In the genomic region with DNA sequence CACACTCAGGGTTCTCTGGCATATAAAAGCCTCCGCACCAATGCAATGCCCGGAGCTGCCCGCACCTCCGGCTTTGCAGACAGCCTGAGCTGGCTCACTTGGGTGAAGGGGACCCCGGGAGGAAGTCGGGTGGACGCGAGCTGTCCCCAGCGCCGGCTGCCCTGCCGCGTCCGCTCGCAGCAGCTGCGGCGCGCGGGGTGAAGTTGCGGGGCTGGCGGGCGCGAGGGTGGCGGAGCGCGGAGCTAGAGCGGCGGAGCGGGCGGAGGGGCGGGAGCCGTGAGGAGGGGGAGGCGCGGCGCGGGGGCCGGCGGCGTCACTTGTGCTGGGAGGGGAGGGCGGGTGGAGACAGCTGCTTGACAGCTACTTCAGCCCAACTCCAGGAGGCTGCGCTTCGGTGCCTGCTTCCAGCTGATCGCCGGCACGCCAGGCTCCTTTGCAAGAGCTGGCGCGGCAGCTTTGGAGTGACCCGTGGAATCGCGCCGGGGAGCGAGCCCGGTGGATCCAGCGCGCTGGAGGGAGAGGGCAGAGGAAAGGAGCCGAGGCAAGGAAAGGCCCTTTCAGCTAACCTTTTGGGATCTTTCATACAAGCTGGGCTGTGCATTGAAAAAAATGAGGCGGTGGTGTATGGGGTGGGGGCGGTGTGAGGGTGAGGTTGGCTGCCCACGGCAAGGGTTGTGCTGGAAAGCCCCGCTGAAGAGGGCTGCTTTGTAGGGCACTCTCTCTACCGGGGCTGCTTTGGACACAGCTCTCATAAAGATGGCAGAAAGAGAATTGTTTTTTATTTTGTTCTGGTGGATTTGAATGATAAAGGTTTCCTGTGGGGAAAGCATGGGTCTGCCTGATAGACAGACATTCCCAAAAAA, we compare ENCODE assay signal across 8 cellular contexts. TPM values are rescaled to one million over a fixed set of nuclear protein-coding genes. Genes with fewer than 3 reads are reported as not detected.
DNase-seq lines count a peak whose midpoint lies in the region; ATAC-seq and TF ChIP-seq lines count a peak whose summit lies in the region.

No MANE protein-coding gene starts in this region.

- H3K27me3 ChIP-seq in H7 (ENCODE audit: control insufficient read depth, insufficient read depth, low read length) (peaks cover 46% of the 10 kb centered on the region), thoracic aorta (replicated peaks; ENCODE audit: insufficient read depth) (no peaks in the 10 kb centered on the region)

- no peaks in the 10 kb centered on the region for H3K9me3 Mint-ChIP-seq in activated T-cell treated with anti-CD3 and anti-CD28 coated beads, Interleukin-2, amount 50 U/mL, for 4 hours

- TF ChIP-seq CTCF in thoracic aorta (IDR thresholded peaks at IDR 0.05), result no peak

- H3K9me3 ChIP-seq in thoracic aorta, result no peaks in the 10 kb centered on the region

- H3K4me1 Mint-ChIP-seq in activated T-cell treated with anti-CD3 and anti-CD28 coated beads, Interleukin-2, amount 50 U/mL, for 4 hours (ENCODE audit: low read depth), result peaks cover 95% of the 10 kb centered on the region

- no peaks in the 10 kb centered on the region for H3K27me3 Mint-ChIP-seq in activated T-cell treated with anti-CD3 and anti-CD28 coated beads, Interleukin-2, amount 50 U/mL, for 4 hours (ENCODE audit: low read depth)

- DNase-seq in CD1c-positive myeloid dendritic cell (ENCODE audit: extremely low spot score) (peak; percentile 62), H7 (peak; percentile 91), NCI-H510A (lab: John Stamatoyannopoulos, UW) (peak; percentile 61), fibroblast of gingiva (ENCODE audit: low read depth) (peak; percentile 40), myocyte (ENCODE audit: low read depth) (peak; percentile 87), thoracic aorta (ENCODE audit: low spot score) (no peak), GOT3 (lab: John Stamatoyannopoulos, UW) (no peak)
- DNase-seq in activated T-cell treated with anti-CD3 and anti-CD28 coated beads, Interleukin-2, amount 50 U/mL, for 4 hours, result peak; percentile 51

- peaks cover 4 to 29% of the 10 kb centered on the region in 2 donors for H3K4me1 ChIP-seq in thoracic aorta (ENCODE audit: control insufficient read depth in 1 of 2, low read depth in 2 of 2)

- H3K4me3 ChIP-seq in H7 (ENCODE audit: insufficient read depth, low read depth, low read length), result peak overlapping the region; percentile 57
- H3K4me3 ChIP-seq in thoracic aorta, result peak overlapping the region; percentile 76

- H3K36me3 ChIP-seq in H7 (replicated peaks; ENCODE audit: control insufficient read depth, insufficient read depth, low read length) (no peaks in the 10 kb centered on the region), thoracic aorta (no peaks in the 10 kb centered on the region)

- H3K4me3 Mint-ChIP-seq in activated T-cell treated with anti-CD3 and anti-CD28 coated beads, Interleukin-2, amount 50 U/mL, for 4 hours, result peak overlapping the region; percentile 85

- no peak overlapping the region for H3K27ac ChIP-seq in thoracic aorta

- H3K36me3 Mint-ChIP-seq in activated T-cell treated with anti-CD3 and anti-CD28 coated beads, Interleukin-2, amount 50 U/mL, for 4 hours (ENCODE audit: insufficient read depth), result peaks cover 9% of the 10 kb centered on the region

- peak; percentile 56 to 61 for ATAC-seq in activated T-cell treated with anti-CD3 and anti-CD28 coated beads, Interleukin-2, amount 50 U/mL, for 4 hours
- ATAC-seq in thoracic aorta (ENCODE audit: insufficient number of reproducible peaks, low FRiP score, low read depth), result peak; percentile 23

RNA-seq across cellular contexts. Expression of a gene that starts 24.7 kb away (rescaled TPM):
- 0.22 and 0.31 TPM in 2 replicates for total RNA-seq in H7 (2014; rRNA removed; shearing (Covaris generic))
- 10 to 100 TPM; 14.7 to 17.4 (median 16.8) TPM for total RNA-seq in activated T-cell treated with anti-CD3 and anti-CD28 coated beads, Interleukin-2, amount 50 U/mL, for 4 hours
- total RNA-seq in myocyte (28.6 and 50.0 TPM in 2 replicates), thoracic aorta (1 to 10 TPM; 6.0 to 9.9 TPM)
- polyA plus RNA-seq in myocyte (2012), result 12.2 TPM

Comparison
In these comparisons a context has a peak if more than half of its experiments do, and no peak if none do; other contexts are left out.
1. DNase-seq: peak in CD1c-positive myeloid dendritic cell (single experiment), H7 (single experiment), NCI-H510A (single experiment), activated T-cell treated with anti-CD3 and anti-CD28 coated beads, Interleukin-2, amount 50 U/mL, for 4 hours (single experiment), fibroblast of gingiva (single experiment) and myocyte (single experiment); none in thoracic aorta (single experiment) and GOT3 (single experiment).